Comparison of ENCODE assay signal across 1 cellular context in genomic region chrX:47264507-47265173, GRCh38.
A peak's percentile ranks its signal among the peaks of the same experiment; 100 is the strongest.
TF ChIP-seq lines count a peak whose summit lies in the region.

No MANE protein-coding gene starts in this region.

TF ChIP-seq in SK-N-SH, 30 proteins besides CTCF, POLR2A, EP300 and RAD21 (continued from another document):
- TF ChIP-seq, protein P1, sequence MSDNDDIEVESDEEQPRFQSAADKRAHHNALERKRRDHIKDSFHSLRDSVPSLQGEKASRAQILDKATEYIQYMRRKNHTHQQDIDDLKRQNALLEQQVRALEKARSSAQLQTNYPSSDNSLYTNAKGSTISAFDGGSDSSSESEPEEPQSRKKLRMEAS (IDR thresholded peaks at IDR 0.05; ENCODE audit: low read depth), result no peak
- TF ChIP-seq FOSL2 (IDR thresholded peaks at IDR 0.05; ENCODE audit: borderline replicate concordance, low read depth) (peak; percentile 41; the same call in 1 of the 2 replicates), RCOR1 (IDR thresholded peaks at IDR 0.05; ENCODE audit: low read length) (no peak)
